In genomic region chr7:151665363-151665762, GRCh38 we compare ENCODE assay signal across 13 cellular contexts.
A peak's percentile ranks its signal among the peaks of the same experiment; 100 is the strongest.
DNase-seq lines count a peak whose midpoint lies in the region; ATAC-seq and TF ChIP-seq lines count a peak whose summit lies in the region.
"Had no signal": no experiment of that assay in that cellular context is flagged by ENCODE, and none has a peak within 500 bp of the region (broad histone marks: within the 10 kb centered on the region; RNA-seq: fewer than 3 reads in every experiment).

No MANE protein-coding gene starts in this region.

- no peak overlapping the region for H3K27ac Mint-ChIP-seq in activated CD8-positive, alpha-beta T cell treated with anti-CD3 and anti-CD28 coated beads for 36 hours
- no peak overlapping the region for H3K27ac Mint-ChIP-seq in activated CD4-positive, alpha-beta memory T cell treated with anti-CD3 and anti-CD28 coated beads for 36 hours
- H3K27ac Mint-ChIP-seq: activated T-helper 1 cell treated with anti-CD3 and anti-CD28 coated beads, Interleukin-12 subunit alpha, Interleukin-12 subunit beta, Interleukin-2, Interleukin-4 antibody, amounts not matched to agents 30 ng/mL and 10 ng/mL and 1 ng/mL, durations not matched to agents 14 hours and 24 hours and 36 hours had no signal

- intact Hi-C loops in activated CD8-positive, alpha-beta T cell treated with anti-CD3 and anti-CD28 coated beads for 36 hours (cut with micrococcal nuclease), result no loop called here
- intact Hi-C loops in activated CD4-positive, alpha-beta memory T cell treated with anti-CD3 and anti-CD28 coated beads for 36 hours (cut with micrococcal nuclease), result no loop called here

- no peak for ATAC-seq in activated CD8-positive, alpha-beta T cell treated with anti-CD3 and anti-CD28 coated beads for 36 hours
- ATAC-seq: GM12878 had no signal

- H4K20me1 ChIP-seq in hepatocyte (ENCODE audit: insufficient read depth, poor library complexity, severe bottlenecking) (no peaks in the 10 kb centered on the region), smooth muscle cell (ENCODE audit: low read depth) (no peaks in the 10 kb centered on the region)

- H3K36me3 Mint-ChIP-seq in activated CD8-positive, alpha-beta T cell treated with anti-CD3 and anti-CD28 coated beads for 36 hours (ENCODE audit: low read depth), result peaks cover 19% of the 10 kb centered on the region
- peaks cover 22% of the 10 kb centered on the region for H3K36me3 Mint-ChIP-seq in activated CD4-positive, alpha-beta memory T cell treated with anti-CD3 and anti-CD28 coated beads for 36 hours

- H3K9ac ChIP-seq in smooth muscle cell (ENCODE audit: low read depth), result no peak overlapping the region

- H3F3A ChIP-seq in smooth muscle cell (ENCODE audit: low read depth), result no peaks in the 10 kb centered on the region

- DNase-seq in HCEC 1CT (peak; percentile 94), caudate nucleus (lab: John Stamatoyannopoulos, UW) (peak in 27 of 61 donors; percentile 8 to 86 (median 37)), hepatocyte (ENCODE audit: low spot score) (peak; percentile 50), smooth muscle cell (lab: John Stamatoyannopoulos, UW; ENCODE audit: unreplicated experiment) (no peak)
- no peak for DNase-seq in activated CD8-positive, alpha-beta T cell treated with anti-CD3 and anti-CD28 coated beads for 36 hours
- DNase-seq in activated CD4-positive, alpha-beta memory T cell treated with anti-CD3 and anti-CD28 coated beads for 36 hours, result no peak
- no peak for DNase-seq in effector CD8-positive, alpha-beta T cell (lab: John Stamatoyannopoulos, UW)
- DNase-seq in activated CD4-positive, alpha-beta T cell treated with anti-CD3 and anti-CD28 coated beads, Interleukin-2, amount 50 U/mL, for 4 hours, result no peak
- DNase-seq: Caco-2, NCI-H1436 treated with DMSO at 0.1 percent for 48 hours had no signal

- POLR2A ChIA-PET in activated CD8-positive, alpha-beta T cell treated with anti-CD3 and anti-CD28 coated beads for 36 hours (lab: Charles Lee), result no interaction called here
- POLR2A ChIA-PET in activated CD4-positive, alpha-beta memory T cell treated with anti-CD3 and anti-CD28 coated beads for 36 hours (lab: Charles Lee), result no interaction called here

- TF ChIP-seq CTCF in hepatocyte (IDR thresholded peaks at IDR 0.05; ENCODE audit: poor library complexity), result no peak
- TF ChIP-seq CTCF in smooth muscle cell (IDR thresholded peaks at IDR 0.05; ENCODE audit: borderline replicate concordance, insufficient read depth, poor library complexity, severe bottlenecking), result no peak
- no peak for TF ChIP-seq CTCF in activated CD8-positive, alpha-beta T cell treated with anti-CD3 and anti-CD28 coated beads for 36 hours (IDR thresholded peaks at IDR 0.05)

- no peak overlapping the region for H3K4me3 ChIP-seq in hepatocyte
- no peak overlapping the region for H3K4me3 ChIP-seq in smooth muscle cell
- H3K4me3 ChIP-seq: GM12878, psoas muscle had no signal

- H3K27me3 Mint-ChIP-seq in activated CD8-positive, alpha-beta T cell treated with anti-CD3 and anti-CD28 coated beads for 36 hours, result no peaks in the 10 kb centered on the region
- H3K27me3 Mint-ChIP-seq in activated CD4-positive, alpha-beta memory T cell treated with anti-CD3 and anti-CD28 coated beads for 36 hours, result no peaks in the 10 kb centered on the region

- peak overlapping the region; percentile 72 for H3K27ac ChIP-seq in caudate nucleus (ENCODE audit: low read depth, low read length)
- peak overlapping the region; percentile 59 for H3K27ac ChIP-seq in hepatocyte
- H3K27ac ChIP-seq in smooth muscle cell (ENCODE audit: low read depth), result peak overlapping the region; percentile 2
- H3K27ac ChIP-seq: psoas muscle had no signal

- H3K36me3 ChIP-seq in hepatocyte (replicated peaks; ENCODE audit: insufficient read depth, low read depth), result no peaks in the 10 kb centered on the region
- no peaks in the 10 kb centered on the region for H3K36me3 ChIP-seq in smooth muscle cell (ENCODE audit: low read depth)

- CTCF ChIA-PET in activated CD8-positive, alpha-beta T cell treated with anti-CD3 and anti-CD28 coated beads for 36 hours (lab: Charles Lee), result no interaction called here
- CTCF ChIA-PET in activated CD4-positive, alpha-beta memory T cell treated with anti-CD3 and anti-CD28 coated beads for 36 hours (lab: Charles Lee), result interaction anchor here (1.1 kb wide), 1 partner anchor 9 kb away, joined by 3 read pairs; no protein-coding TSS in a partner anchor

- H2AFZ ChIP-seq in hepatocyte (no peak overlapping the region), smooth muscle cell (ENCODE audit: low read depth) (no peak overlapping the region)

- H3K4me1 ChIP-seq in hepatocyte (ENCODE audit: insufficient read depth) (no peaks in the 10 kb centered on the region), smooth muscle cell (ENCODE audit: low read depth) (peaks cover 8% of the 10 kb centered on the region)
- H3K4me1 ChIP-seq: Caco-2 had no signal

- H3K79me2 ChIP-seq in hepatocyte (no peaks in the 10 kb centered on the region), smooth muscle cell (ENCODE audit: low read depth) (no peaks in the 10 kb centered on the region)

- WGBS in hepatocyte (ENCODE audit: low lambda C conversion rate, missing lambda C conversion rate), result 73% methylated on average over 6 of the region's 6 CpGs
- WGBS in smooth muscle cell (ENCODE audit: low lambda C conversion rate), result 34% methylated on average over 6 of the region's 6 CpGs

- H3K9me3 Mint-ChIP-seq in activated CD8-positive, alpha-beta T cell treated with anti-CD3 and anti-CD28 coated beads for 36 hours, result peaks cover 4% of the 10 kb centered on the region
- peaks cover 11% of the 10 kb centered on the region for H3K9me3 Mint-ChIP-seq in activated CD4-positive, alpha-beta memory T cell treated with anti-CD3 and anti-CD28 coated beads for 36 hours
- H3K9me3 Mint-ChIP-seq: activated T-helper 1 cell treated with anti-CD3 and anti-CD28 coated beads, Interleukin-12 subunit alpha, Interleukin-12 subunit beta, Interleukin-2, Interleukin-4 antibody, amounts not matched to agents 30 ng/mL and 10 ng/mL and 1 ng/mL, durations not matched to agents 14 hours and 24 hours and 36 hours had no signal

- no peaks in the 10 kb centered on the region for H3K4me1 Mint-ChIP-seq in activated CD8-positive, alpha-beta T cell treated with anti-CD3 and anti-CD28 coated beads for 36 hours (ENCODE audit: low read depth)
- H3K4me1 Mint-ChIP-seq in activated CD4-positive, alpha-beta memory T cell treated with anti-CD3 and anti-CD28 coated beads for 36 hours (ENCODE audit: low read depth), result no peaks in the 10 kb centered on the region

- no peaks in the 10 kb centered on the region for H3K9me2 ChIP-seq in hepatocyte (replicated peaks; ENCODE audit: insufficient read depth)

- H3K27me3 ChIP-seq in hepatocyte, result no peaks in the 10 kb centered on the region
- H3K27me3 ChIP-seq in smooth muscle cell (ENCODE audit: low read depth), result no peaks in the 10 kb centered on the region

- H3K4me2 ChIP-seq in hepatocyte (peak overlapping the region; percentile 3), smooth muscle cell (peak overlapping the region; percentile 51)

- H3K9me3 ChIP-seq in hepatocyte (ENCODE audit: low read depth) (no peaks in the 10 kb centered on the region), smooth muscle cell (replicated peaks; ENCODE audit: low read depth) (no peaks in the 10 kb centered on the region)
- H3K9me3 ChIP-seq: Caco-2, psoas muscle had no signal

- H3K4me3 Mint-ChIP-seq in activated CD8-positive, alpha-beta T cell treated with anti-CD3 and anti-CD28 coated beads for 36 hours, result no peak overlapping the region
- H3K4me3 Mint-ChIP-seq in activated CD4-positive, alpha-beta memory T cell treated with anti-CD3 and anti-CD28 coated beads for 36 hours, result no peak overlapping the region
- H3K4me3 Mint-ChIP-seq: activated T-helper 1 cell treated with anti-CD3 and anti-CD28 coated beads, Interleukin-12 subunit alpha, Interleukin-12 subunit beta, Interleukin-2, Interleukin-4 antibody, amounts not matched to agents 30 ng/mL and 10 ng/mL and 1 ng/mL, durations not matched to agents 14 hours and 24 hours and 36 hours had no signal

Comparison
In these comparisons a context has a peak if more than half of its experiments do, and no peak if none do; other contexts are left out.
1. DNase-seq: peak in HCEC 1CT (single experiment) and hepatocyte (single experiment); none in smooth muscle cell (single experiment), activated CD8-positive, alpha-beta T cell treated with anti-CD3 and anti-CD28 coated beads for 36 hours (single experiment), activated CD4-positive, alpha-beta memory T cell treated with anti-CD3 and anti-CD28 coated beads for 36 hours (single experiment), effector CD8-positive, alpha-beta T cell (single experiment) and activated CD4-positive, alpha-beta T cell treated with anti-CD3 and anti-CD28 coated beads, Interleukin-2, amount 50 U/mL, for 4 hours (0 of 2).
2. H3K27ac ChIP-seq: peak in every context shown above with its lines; median percentile 72 in caudate nucleus; 59 in hepatocyte; 2 in smooth muscle cell.